1 cellular context compared by ENCODE assay signal in the genomic region with DNA sequence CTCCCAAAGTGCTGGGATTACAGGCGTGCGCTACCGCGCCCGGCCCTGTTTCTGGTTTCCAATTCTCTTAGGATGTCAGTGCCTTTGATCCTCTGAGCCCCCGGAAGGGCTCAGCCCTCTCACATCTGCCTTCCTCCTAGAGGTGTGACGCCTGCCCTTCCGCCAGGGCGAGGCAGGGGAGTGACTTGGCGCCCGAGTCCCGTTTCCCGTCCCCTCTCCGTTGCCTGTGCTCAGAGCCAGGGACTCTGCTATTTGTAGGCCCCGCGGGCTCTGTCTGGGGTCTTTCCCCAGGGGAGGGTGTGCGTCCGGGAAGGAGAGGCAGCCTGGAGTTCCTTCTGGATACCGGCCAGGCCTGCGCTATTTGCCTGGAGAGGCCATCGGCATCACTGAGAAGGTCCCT.
TF ChIP-seq lines count a peak whose summit lies in the region.

No MANE protein-coding gene starts in this region.

TF ChIP-seq in GM23338, 12 proteins besides CTCF, POLR2A, EP300 and RAD21 (continued from another document):
- TF ChIP-seq, protein P1, sequence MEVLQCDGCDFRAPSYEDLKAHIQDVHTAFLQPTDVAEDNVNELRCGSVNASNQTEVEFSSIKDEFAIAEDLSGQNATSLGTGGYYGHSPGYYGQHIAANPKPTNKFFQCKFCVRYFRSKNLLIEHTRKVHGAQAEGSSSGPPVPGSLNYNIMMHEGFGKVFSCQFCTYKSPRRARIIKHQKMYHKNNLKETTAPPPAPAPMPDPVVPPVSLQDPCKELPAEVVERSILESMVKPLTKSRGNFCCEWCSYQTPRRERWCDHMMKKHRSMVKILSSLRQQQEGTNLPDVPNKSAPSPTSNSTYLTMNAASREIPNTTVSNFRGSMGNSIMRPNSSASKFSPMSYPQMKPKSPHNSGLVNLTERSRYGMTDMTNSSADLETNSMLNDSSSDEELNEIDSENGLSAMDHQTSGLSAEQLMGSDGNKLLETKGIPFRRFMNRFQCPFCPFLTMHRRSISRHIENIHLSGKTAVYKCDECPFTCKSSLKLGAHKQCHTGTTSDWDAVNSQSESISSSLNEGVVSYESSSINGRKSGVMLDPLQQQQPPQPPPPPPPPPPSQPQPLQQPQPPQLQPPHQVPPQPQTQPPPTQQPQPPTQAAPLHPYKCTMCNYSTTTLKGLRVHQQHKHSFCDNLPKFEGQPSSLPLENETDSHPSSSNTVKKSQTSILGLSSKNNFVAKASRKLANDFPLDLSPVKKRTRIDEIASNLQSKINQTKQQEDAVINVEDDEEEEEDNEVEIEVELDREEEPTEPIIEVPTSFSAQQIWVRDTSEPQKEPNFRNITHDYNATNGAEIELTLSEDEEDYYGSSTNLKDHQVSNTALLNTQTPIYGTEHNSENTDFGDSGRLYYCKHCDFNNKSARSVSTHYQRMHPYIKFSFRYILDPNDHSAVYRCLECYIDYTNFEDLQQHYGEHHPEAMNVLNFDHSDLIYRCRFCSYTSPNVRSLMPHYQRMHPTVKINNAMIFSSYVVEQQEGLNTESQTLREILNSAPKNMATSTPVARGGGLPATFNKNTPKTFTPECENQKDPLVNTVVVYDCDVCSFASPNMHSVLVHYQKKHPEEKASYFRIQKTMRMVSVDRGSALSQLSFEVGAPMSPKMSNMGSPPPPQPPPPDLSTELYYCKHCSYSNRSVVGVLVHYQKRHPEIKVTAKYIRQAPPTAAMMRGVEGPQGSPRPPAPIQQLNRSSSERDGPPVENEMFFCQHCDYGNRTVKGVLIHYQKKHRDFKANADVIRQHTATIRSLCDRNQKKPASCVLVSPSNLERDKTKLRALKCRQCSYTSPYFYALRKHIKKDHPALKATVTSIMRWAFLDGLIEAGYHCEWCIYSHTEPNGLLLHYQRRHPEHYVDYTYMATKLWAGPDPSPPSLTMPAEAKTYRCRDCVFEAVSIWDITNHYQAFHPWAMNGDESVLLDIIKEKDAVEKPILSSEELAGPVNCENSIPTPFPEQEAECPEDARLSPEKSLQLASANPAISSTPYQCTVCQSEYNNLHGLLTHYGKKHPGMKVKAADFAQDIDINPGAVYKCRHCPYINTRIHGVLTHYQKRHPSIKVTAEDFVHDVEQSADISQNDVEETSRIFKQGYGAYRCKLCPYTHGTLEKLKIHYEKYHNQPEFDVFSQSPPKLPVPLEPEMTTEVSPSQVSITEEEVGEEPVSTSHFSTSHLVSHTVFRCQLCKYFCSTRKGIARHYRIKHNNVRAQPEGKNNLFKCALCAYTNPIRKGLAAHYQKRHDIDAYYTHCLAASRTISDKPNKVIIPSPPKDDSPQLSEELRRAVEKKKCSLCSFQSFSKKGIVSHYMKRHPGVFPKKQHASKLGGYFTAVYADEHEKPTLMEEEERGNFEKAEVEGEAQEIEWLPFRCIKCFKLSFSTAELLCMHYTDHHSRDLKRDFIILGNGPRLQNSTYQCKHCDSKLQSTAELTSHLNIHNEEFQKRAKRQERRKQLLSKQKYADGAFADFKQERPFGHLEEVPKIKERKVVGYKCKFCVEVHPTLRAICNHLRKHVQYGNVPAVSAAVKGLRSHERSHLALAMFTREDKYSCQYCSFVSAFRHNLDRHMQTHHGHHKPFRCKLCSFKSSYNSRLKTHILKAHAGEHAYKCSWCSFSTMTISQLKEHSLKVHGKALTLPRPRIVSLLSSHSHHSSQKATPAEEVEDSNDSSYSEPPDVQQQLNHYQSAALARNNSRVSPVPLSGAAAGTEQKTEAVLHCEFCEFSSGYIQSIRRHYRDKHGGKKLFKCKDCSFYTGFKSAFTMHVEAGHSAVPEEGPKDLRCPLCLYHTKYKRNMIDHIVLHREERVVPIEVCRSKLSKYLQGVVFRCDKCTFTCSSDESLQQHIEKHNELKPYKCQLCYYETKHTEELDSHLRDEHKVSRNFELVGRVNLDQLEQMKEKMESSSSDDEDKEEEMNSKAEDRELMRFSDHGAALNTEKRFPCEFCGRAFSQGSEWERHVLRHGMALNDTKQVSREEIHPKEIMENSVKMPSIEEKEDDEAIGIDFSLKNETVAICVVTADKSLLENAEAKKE (CRISPR knock-in tag; IDR thresholded peaks at IDR 0.05), result no peak
- TF ChIP-seq STAT1 (IDR thresholded peaks at IDR 0.05; ENCODE audit: unreplicated experiment), result no peak
- TF ChIP-seq, protein P2, sequence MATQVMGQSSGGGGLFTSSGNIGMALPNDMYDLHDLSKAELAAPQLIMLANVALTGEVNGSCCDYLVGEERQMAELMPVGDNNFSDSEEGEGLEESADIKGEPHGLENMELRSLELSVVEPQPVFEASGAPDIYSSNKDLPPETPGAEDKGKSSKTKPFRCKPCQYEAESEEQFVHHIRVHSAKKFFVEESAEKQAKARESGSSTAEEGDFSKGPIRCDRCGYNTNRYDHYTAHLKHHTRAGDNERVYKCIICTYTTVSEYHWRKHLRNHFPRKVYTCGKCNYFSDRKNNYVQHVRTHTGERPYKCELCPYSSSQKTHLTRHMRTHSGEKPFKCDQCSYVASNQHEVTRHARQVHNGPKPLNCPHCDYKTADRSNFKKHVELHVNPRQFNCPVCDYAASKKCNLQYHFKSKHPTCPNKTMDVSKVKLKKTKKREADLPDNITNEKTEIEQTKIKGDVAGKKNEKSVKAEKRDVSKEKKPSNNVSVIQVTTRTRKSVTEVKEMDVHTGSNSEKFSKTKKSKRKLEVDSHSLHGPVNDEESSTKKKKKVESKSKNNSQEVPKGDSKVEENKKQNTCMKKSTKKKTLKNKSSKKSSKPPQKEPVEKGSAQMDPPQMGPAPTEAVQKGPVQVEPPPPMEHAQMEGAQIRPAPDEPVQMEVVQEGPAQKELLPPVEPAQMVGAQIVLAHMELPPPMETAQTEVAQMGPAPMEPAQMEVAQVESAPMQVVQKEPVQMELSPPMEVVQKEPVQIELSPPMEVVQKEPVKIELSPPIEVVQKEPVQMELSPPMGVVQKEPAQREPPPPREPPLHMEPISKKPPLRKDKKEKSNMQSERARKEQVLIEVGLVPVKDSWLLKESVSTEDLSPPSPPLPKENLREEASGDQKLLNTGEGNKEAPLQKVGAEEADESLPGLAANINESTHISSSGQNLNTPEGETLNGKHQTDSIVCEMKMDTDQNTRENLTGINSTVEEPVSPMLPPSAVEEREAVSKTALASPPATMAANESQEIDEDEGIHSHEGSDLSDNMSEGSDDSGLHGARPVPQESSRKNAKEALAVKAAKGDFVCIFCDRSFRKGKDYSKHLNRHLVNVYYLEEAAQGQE (IDR thresholded peaks at IDR 0.05; ENCODE audit: unreplicated experiment), result no peak
TF ChIP-seq in GM23338: peak in this region for 0.
